1 cellular context compared by ENCODE assay signal in genomic region chr20:17614176-17614811, GRCh38.
TF ChIP-seq lines count a peak whose summit lies in the region.

No MANE protein-coding gene starts in this region.

TF ChIP-seq in GM23338, 12 proteins besides CTCF, POLR2A, EP300 and RAD21 (continued from another document):
- TF ChIP-seq REST (IDR thresholded peaks at IDR 0.05; ENCODE audit: unreplicated experiment), result no peak
- TF ChIP-seq CREB1 (CRISPR knock-in tag; IDR thresholded peaks at IDR 0.05; ENCODE audit: low read depth), result no peak
- no peak for TF ChIP-seq EZH2phosphoT487 (IDR thresholded peaks at IDR 0.05; ENCODE audit: unreplicated experiment)
